In genomic region chr6:146833157-146833556, GRCh38 we compare ENCODE assay signal across 26 cellular contexts.
"Had no signal": no experiment of that assay in that cellular context is flagged by ENCODE, and none has a peak within 500 bp of the region (broad histone marks: within the 10 kb centered on the region; RNA-seq: fewer than 3 reads in every experiment).

No MANE protein-coding gene starts in this region.

- DNase-seq: colonic mucosa; cortex of kidney; effector CD8-positive, alpha-beta T cell; effector memory CD8-positive, alpha-beta T cell; endodermal cell; erythroblast; esophagus squamous epithelium; foreskin fibroblast; foreskin melanocyte; gastrocnemius medialis; glutamatergic neuron; head of caudate nucleus; heart right ventricle; hippocampal formation; left cardiac atrium; left lung; left ventricle myocardium superior; lower lobe of right lung; mesenchymal stem cell; midbrain had no signal

- H3K9me3 ChIP-seq: colonic mucosa, esophagus squamous epithelium, gastrocnemius medialis, heart right ventricle, left lung, lower lobe of right lung had no signal

- H3K27me3 Mint-ChIP-seq: dendritic cell treated with granulocyte-macrophage colony-stimulating factor and Interleukin-4, amounts not matched to agents 40 ng/mL and 50 ng/mL, for 4 days had no signal

- H3K27ac ChIP-seq: colonic mucosa, epithelial cell of prostate, esophagus squamous epithelium, gastrocnemius medialis, heart right ventricle, left lung, lower lobe of right lung had no signal

- ATAC-seq: effector memory CD8-positive, alpha-beta T cell; esophagus mucosa; gastrocnemius medialis; heart right ventricle; left cardiac atrium; left lung; left ventricle myocardium superior; lower lobe of right lung had no signal

- FAIRE-seq: endometrium, islet of Langerhans, keratinocyte had no signal

- H3K4me1 ChIP-seq: colonic mucosa, esophagus squamous epithelium, gastrocnemius medialis, heart right ventricle, left lung, lower lobe of right lung had no signal

- H3K27me3 ChIP-seq: colonic mucosa, esophagus squamous epithelium, gastrocnemius medialis, heart right ventricle, left lung had no signal

- H3K27ac Mint-ChIP-seq: dendritic cell treated with granulocyte-macrophage colony-stimulating factor and Interleukin-4, amounts not matched to agents 40 ng/mL and 50 ng/mL, for 4 days; effector memory CD8-positive, alpha-beta T cell; endodermal cell had no signal

- H3K4me3 ChIP-seq: colonic mucosa, esophagus squamous epithelium, gastrocnemius medialis, heart right ventricle, left lung, lower lobe of right lung had no signal

- H3K9me3 Mint-ChIP-seq: dendritic cell treated with granulocyte-macrophage colony-stimulating factor and Interleukin-4, amounts not matched to agents 40 ng/mL and 50 ng/mL, for 4 days had no signal

- H3K36me3 ChIP-seq: colonic mucosa, esophagus squamous epithelium, gastrocnemius medialis, heart right ventricle, left lung, lower lobe of right lung had no signal

- H3K4me3 Mint-ChIP-seq: dendritic cell treated with granulocyte-macrophage colony-stimulating factor and Interleukin-4, amounts not matched to agents 40 ng/mL and 50 ng/mL, for 4 days; effector memory CD8-positive, alpha-beta T cell; endodermal cell had no signal
